ENCODE assay signal across 1 cellular context in genomic region chr11:33694346-33695050, GRCh38.
TF ChIP-seq lines count a peak whose summit lies in the region.

No MANE protein-coding gene starts in this region.

TF ChIP-seq in GM23338, 12 proteins besides CTCF, POLR2A, EP300 and RAD21:
- TF ChIP-seq ZNF462 (CRISPR knock-in tag; IDR thresholded peaks at IDR 0.05), result no peak
- TF ChIP-seq EZH2 (IDR thresholded peaks at IDR 0.05; ENCODE audit: low read depth, unreplicated experiment), result no peak
- TF ChIP-seq NANOG (IDR thresholded peaks at IDR 0.05; ENCODE audit: borderline replicate concordance), result no peak
- TF ChIP-seq ETS1 (IDR thresholded peaks at IDR 0.05), result no peak
- no peak for TF ChIP-seq ZNF114 (CRISPR knock-in tag; IDR thresholded peaks at IDR 0.05)
- no peak for TF ChIP-seq JUNB (IDR thresholded peaks at IDR 0.05; ENCODE audit: unreplicated experiment)
- no peak for TF ChIP-seq STAT1 (IDR thresholded peaks at IDR 0.05; ENCODE audit: unreplicated experiment)
- TF ChIP-seq EZH2phosphoT487 (IDR thresholded peaks at IDR 0.05; ENCODE audit: unreplicated experiment), result no peak
- no peak for TF ChIP-seq CREB1 (CRISPR knock-in tag; IDR thresholded peaks at IDR 0.05; ENCODE audit: low read depth)
- no peak for TF ChIP-seq POLR2AphosphoS5 (IDR thresholded peaks at IDR 0.05; ENCODE audit: low read depth)
- no peak for TF ChIP-seq ZNF331 (CRISPR knock-in tag; IDR thresholded peaks at IDR 0.05; ENCODE audit: low read depth)
- TF ChIP-seq REST (IDR thresholded peaks at IDR 0.05; ENCODE audit: unreplicated experiment), result no peak
